In the genomic region with DNA sequence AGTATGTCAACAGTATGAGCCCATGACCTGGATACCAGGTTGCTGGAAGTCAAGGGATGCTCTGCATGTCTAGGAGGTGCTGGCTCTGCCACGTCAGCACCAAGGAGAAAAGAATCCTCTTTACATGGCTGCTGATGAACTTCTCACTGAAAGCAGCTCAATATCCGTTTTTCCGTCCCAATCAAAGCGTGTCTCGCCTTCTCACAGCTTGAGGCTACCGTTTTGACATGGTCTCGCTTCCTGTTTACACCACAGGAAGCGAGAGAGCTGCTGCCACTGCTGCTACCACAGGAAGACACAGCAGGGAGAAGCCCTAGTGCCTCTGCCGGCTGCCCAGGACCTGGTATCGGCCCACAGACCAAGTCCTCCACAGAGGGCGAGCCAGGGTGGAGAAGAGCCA, we compare ENCODE assay signal across 8 cellular contexts. TPM values are rescaled to one million over a fixed set of nuclear protein-coding genes. Genes with fewer than 3 reads are reported as not detected.
DNase-seq lines count a peak whose midpoint lies in the region; ATAC-seq and TF ChIP-seq lines count a peak whose summit lies in the region.

No MANE protein-coding gene starts in this region.

- no peaks in the 10 kb centered on the region for H3K27me3 ChIP-seq in upper lobe of left lung

- no peaks in the 10 kb centered on the region for H3K27me3 Mint-ChIP-seq in activated naive CD8-positive, alpha-beta T cell treated with anti-CD3 and anti-CD28 coated beads, Interleukin-2, amount 50 U/mL, for 24 hours
- H3K27me3 Mint-ChIP-seq in naive B cell: no peaks in the 10 kb centered on the region

- 28 to 32% methylated on average over 8 to 11 of the region's 11 CpGs for WGBS in upper lobe of left lung, 2 donors

- TF ChIP-seq EP300 in upper lobe of left lung (IDR thresholded peaks at IDR 0.05): no peak

- H3K27ac ChIP-seq in upper lobe of left lung: peak overlapping the region; percentile 79 to 84 (median 83)

- H3K4me1 Mint-ChIP-seq in activated naive CD8-positive, alpha-beta T cell treated with anti-CD3 and anti-CD28 coated beads, Interleukin-2, amount 50 U/mL, for 24 hours: peaks cover 92% of the 10 kb centered on the region
- H3K4me1 Mint-ChIP-seq in naive B cell: peaks cover 87 to 99% (median 93%) of the 10 kb centered on the region in 3 donors

- H3K4me3 ChIP-seq in upper lobe of left lung: peak overlapping the region in 3 of 4 donors; percentile 34 to 50 (median 42)

- TF ChIP-seq CTCF in upper lobe of left lung (IDR thresholded peaks at IDR 0.05): no peak

- DNase-seq in T-helper 1 cell (peak; percentile 37 to 95 (median 62)), naive B cell (peak; percentile 82), upper lobe of left lung (peak in 1 of 2 donors; percentile 86), DMS 273 treated with DMSO at 0.1 percent for 48 hours (lab: John Stamatoyannopoulos, UW) (no peak), NCI-H82 treated with DMSO at 0.1 percent for 48 hours (lab: John Stamatoyannopoulos, UW; ENCODE audit: unreplicated experiment) (no peak)
- DNase-seq in activated naive CD8-positive, alpha-beta T cell treated with anti-CD3 and anti-CD28 coated beads, Interleukin-2, amount 50 U/mL, for 24 hours: peak; percentile 71

- H3K9me3 ChIP-seq in upper lobe of left lung: no peaks in the 10 kb centered on the region

- peak in 2 of 4 donors; percentile 16 to 78 for TF ChIP-seq POLR2A in upper lobe of left lung (IDR thresholded peaks at IDR 0.05)

- peak overlapping the region; percentile 96 for H3K4me3 Mint-ChIP-seq in activated naive CD8-positive, alpha-beta T cell treated with anti-CD3 and anti-CD28 coated beads, Interleukin-2, amount 50 U/mL, for 24 hours
- peak overlapping the region; percentile 98 to 100 (median 100) for H3K4me3 Mint-ChIP-seq in naive B cell

- peak overlapping the region; percentile 98 for H3K27ac Mint-ChIP-seq in activated naive CD8-positive, alpha-beta T cell treated with anti-CD3 and anti-CD28 coated beads, Interleukin-2, amount 50 U/mL, for 24 hours
- H3K27ac Mint-ChIP-seq in naive B cell: peak overlapping the region; percentile 97 to 100 (median 100)

- no peaks in the 10 kb centered on the region for H3K9me3 Mint-ChIP-seq in activated naive CD8-positive, alpha-beta T cell treated with anti-CD3 and anti-CD28 coated beads, Interleukin-2, amount 50 U/mL, for 24 hours
- H3K9me3 Mint-ChIP-seq in naive B cell: no peaks in the 10 kb centered on the region

- peaks cover 29 to 52% (median 38%) of the 10 kb centered on the region in 4 donors for H3K4me1 ChIP-seq in upper lobe of left lung

- H3K36me3 ChIP-seq in upper lobe of left lung: peaks cover 0 to 58% (median 13%) of the 10 kb centered on the region in 4 donors

- peak; percentile 39 for ATAC-seq in GM19035 (IDR thresholded peaks at IDR 0.05; ENCODE audit: unreplicated experiment)
- ATAC-seq in HG03095 (IDR thresholded peaks at IDR 0.05; ENCODE audit: unreplicated experiment): peak; percentile 33
- ATAC-seq in activated naive CD8-positive, alpha-beta T cell treated with anti-CD3 and anti-CD28 coated beads, Interleukin-2, amount 50 U/mL, for 24 hours: peak; percentile 59
- ATAC-seq in naive B cell (ENCODE audit: low read depth in 2 of 2): peak; percentile 39 to 40
- ATAC-seq in upper lobe of left lung (ENCODE audit: low FRiP score in 2 of 2): peak; percentile 60 to 77

- H3K36me3 Mint-ChIP-seq in activated naive CD8-positive, alpha-beta T cell treated with anti-CD3 and anti-CD28 coated beads, Interleukin-2, amount 50 U/mL, for 24 hours (ENCODE audit: low read depth): peaks cover 34% of the 10 kb centered on the region
- peaks cover 27 to 53% of the 10 kb centered on the region in 2 donors for H3K36me3 Mint-ChIP-seq in naive B cell

RNA-seq across cellular contexts. Expression of a gene that starts 27.3 kb away (rescaled TPM):
- polyA plus RNA-seq in naive B cell (ENCODE audit: low read depth in 6 of 6): 1 to 10 TPM; 5.1 to 9.6 (median 7.3) TPM
- total RNA-seq in upper lobe of left lung: 1 to 10 TPM; 3.0 to 8.3 (median 5.6) TPM

Comparison
In these comparisons a context has a peak if more than half of its experiments do, and no peak if none do; other contexts are left out.
1. DNase-seq: peak in T-helper 1 cell (5 of 5), activated naive CD8-positive, alpha-beta T cell treated with anti-CD3 and anti-CD28 coated beads, Interleukin-2, amount 50 U/mL, for 24 hours (single experiment) and naive B cell (single experiment); none in DMS 273 treated with DMSO at 0.1 percent for 48 hours (single experiment) and NCI-H82 treated with DMSO at 0.1 percent for 48 hours (single experiment).
2. Peak in every context shown above with its lines, with median percentiles within 50 percentile points of each other: ATAC-seq.